In genomic region chr1:183675883-183676282, GRCh38 we compare ENCODE assay signal across 1 cellular context.
TF ChIP-seq lines count a peak whose summit lies in the region.

No MANE protein-coding gene starts in this region.

TF ChIP-seq in HepG2, 621 proteins besides CTCF, POLR2A, EP300 and RAD21:
- TF ChIP-seq, protein P1, sequence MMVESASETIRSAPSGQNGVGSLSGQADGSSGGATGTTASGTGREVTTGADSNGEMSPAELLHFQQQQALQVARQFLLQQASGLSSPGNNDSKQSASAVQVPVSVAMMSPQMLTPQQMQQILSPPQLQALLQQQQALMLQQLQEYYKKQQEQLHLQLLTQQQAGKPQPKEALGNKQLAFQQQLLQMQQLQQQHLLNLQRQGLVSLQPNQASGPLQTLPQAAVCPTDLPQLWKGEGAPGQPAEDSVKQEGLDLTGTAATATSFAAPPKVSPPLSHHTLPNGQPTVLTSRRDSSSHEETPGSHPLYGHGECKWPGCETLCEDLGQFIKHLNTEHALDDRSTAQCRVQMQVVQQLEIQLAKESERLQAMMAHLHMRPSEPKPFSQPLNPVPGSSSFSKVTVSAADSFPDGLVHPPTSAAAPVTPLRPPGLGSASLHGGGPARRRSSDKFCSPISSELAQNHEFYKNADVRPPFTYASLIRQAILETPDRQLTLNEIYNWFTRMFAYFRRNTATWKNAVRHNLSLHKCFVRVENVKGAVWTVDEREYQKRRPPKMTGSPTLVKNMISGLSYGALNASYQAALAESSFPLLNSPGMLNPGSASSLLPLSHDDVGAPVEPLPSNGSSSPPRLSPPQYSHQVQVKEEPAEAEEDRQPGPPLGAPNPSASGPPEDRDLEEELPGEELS (CRISPR knock-in tag; IDR thresholded peaks at IDR 0.05) = 0 out of 2 replicates have a peak, but pooled peaks have one; percentile 14
- no peak for TF ChIP-seq SOX6 (IDR thresholded peaks at IDR 0.05)
- 0 out of 2 replicates have a peak, but pooled peaks have one; percentile 14 for TF ChIP-seq SOX6 (CRISPR knock-in tag; IDR thresholded peaks at IDR 0.05)
- no peak for TF ChIP-seq ZNF3 (CRISPR knock-in tag; IDR thresholded peaks at IDR 0.05)
- TF ChIP-seq ZNF253 (CRISPR knock-in tag; IDR thresholded peaks at IDR 0.05; ENCODE audit: borderline replicate concordance) = no peak
- peak; percentile 42 for TF ChIP-seq GATAD2A (CRISPR knock-in tag; IDR thresholded peaks at IDR 0.05)
- peak; percentile 47; the same call in 1 of the 2 replicates for TF ChIP-seq SALL1 (CRISPR knock-in tag; IDR thresholded peaks at IDR 0.05)
- peak; percentile 51 for TF ChIP-seq HNF4A (CRISPR knock-in tag; IDR thresholded peaks at IDR 0.05)
- no peak for TF ChIP-seq ZNF12 (CRISPR knock-in tag; IDR thresholded peaks at IDR 0.05)
- TF ChIP-seq, protein P2, sequence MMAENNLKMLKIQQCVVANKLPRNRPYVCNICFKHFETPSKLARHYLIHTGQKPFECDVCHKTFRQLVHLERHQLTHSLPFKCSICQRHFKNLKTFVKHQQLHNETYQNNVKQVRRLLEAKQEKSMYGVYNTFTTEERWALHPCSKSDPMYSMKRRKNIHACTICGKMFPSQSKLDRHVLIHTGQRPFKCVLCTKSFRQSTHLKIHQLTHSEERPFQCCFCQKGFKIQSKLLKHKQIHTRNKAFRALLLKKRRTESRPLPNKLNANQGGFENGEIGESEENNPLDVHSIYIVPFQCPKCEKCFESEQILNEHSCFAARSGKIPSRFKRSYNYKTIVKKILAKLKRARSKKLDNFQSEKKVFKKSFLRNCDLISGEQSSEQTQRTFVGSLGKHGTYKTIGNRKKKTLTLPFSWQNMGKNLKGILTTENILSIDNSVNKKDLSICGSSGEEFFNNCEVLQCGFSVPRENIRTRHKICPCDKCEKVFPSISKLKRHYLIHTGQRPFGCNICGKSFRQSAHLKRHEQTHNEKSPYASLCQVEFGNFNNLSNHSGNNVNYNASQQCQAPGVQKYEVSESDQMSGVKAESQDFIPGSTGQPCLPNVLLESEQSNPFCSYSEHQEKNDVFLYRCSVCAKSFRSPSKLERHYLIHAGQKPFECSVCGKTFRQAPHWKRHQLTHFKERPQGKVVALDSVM (CRISPR knock-in tag; IDR thresholded peaks at IDR 0.05) = peak; percentile 89
- no peak for TF ChIP-seq ZNF713 (CRISPR knock-in tag; IDR thresholded peaks at IDR 0.05)
- no peak for TF ChIP-seq FOXP1 (IDR thresholded peaks at IDR 0.05)
- 0 out of 2 replicates have a peak, but pooled peaks have one; percentile 21 for TF ChIP-seq FOXP1 (CRISPR knock-in tag; IDR thresholded peaks at IDR 0.05)
- no peak for TF ChIP-seq RBM39 (IDR thresholded peaks at IDR 0.05; ENCODE audit: low read depth, low read length, poor library complexity, severe bottlenecking)
- TF ChIP-seq HDAC1 (CRISPR knock-in tag; IDR thresholded peaks at IDR 0.05) = 0 out of 2 replicates have a peak, but pooled peaks have one; percentile 13
- TF ChIP-seq GFI1 (CRISPR knock-in tag; IDR thresholded peaks at IDR 0.05; ENCODE audit: borderline replicate concordance) = peak; percentile 63; the same call in 1 of the 2 replicates
- no peak for TF ChIP-seq MXI1 (IDR thresholded peaks at IDR 0.05; ENCODE audit: borderline replicate concordance, low read depth, low read length)
- peak; percentile 38; the same call in 1 of the 2 replicates for TF ChIP-seq ZMYM3 (CRISPR knock-in tag; IDR thresholded peaks at IDR 0.05)
- peak; percentile 21 to 36; a peak in 1 of 4 replicates for TF ChIP-seq NR2F1 (CRISPR knock-in tag; IDR thresholded peaks at IDR 0.05)
- peak; percentile 38; the same call in 1 of the 2 replicates for TF ChIP-seq RARA (CRISPR knock-in tag; IDR thresholded peaks at IDR 0.05)
- peak; percentile 34; the same call in 1 of the 2 replicates for TF ChIP-seq NR2F6 (IDR thresholded peaks at IDR 0.05)
- peak; percentile 54 for TF ChIP-seq NR2F6 (CRISPR knock-in tag; IDR thresholded peaks at IDR 0.05)
